Comparison of ENCODE assay signal across 26 cellular contexts in genomic region chr1:21569820-21570527, GRCh38.
"Had no signal": no experiment of that assay in that cellular context is flagged by ENCODE, and none has a peak within 500 bp of the region (broad histone marks: within the 10 kb centered on the region; RNA-seq: fewer than 3 reads in every experiment).

No MANE protein-coding gene starts in this region.

- ATAC-seq: activated T-cell treated with anti-CD3 and anti-CD28 coated beads, Interleukin-2, amount 50 U/mL, for 72 hours; left lung; natural killer cell; stimulated activated naive B cell treated with anti-CD40 and anti-IgM and Interleukin-4, amounts not matched to agents 10 μg/mL and 1 μg/mL and 100 μg/mL, for 72 hours; T-cell had no signal

- H3K27ac ChIP-seq: ascending aorta, brain microvascular endothelial cell, left lung, sigmoid colon, testis, vagina had no signal

- H3K4me1 Mint-ChIP-seq: natural killer cell, T-cell had no signal

- H3K4me3 Mint-ChIP-seq: activated T-cell treated with anti-CD3 and anti-CD28 coated beads, Interleukin-2, amount 50 U/mL, for 72 hours; mesothelial cell of epicardium; natural killer cell; stimulated activated naive B cell treated with anti-CD40 and anti-IgM and Interleukin-4, amounts not matched to agents 10 μg/mL and 1 μg/mL and 100 μg/mL, for 72 hours; T-cell; T-helper 2 cell treated with Interferon-gamma antibody and Interleukin-4, amounts not matched to agents 5 μg/mL and 100 μg/mL, for 36 hours; type B pancreatic cell had no signal

- H3K36me3 Mint-ChIP-seq: mesothelial cell of epicardium; natural killer cell; stimulated activated naive B cell treated with anti-CD40 and anti-IgM and Interleukin-4, amounts not matched to agents 10 μg/mL and 1 μg/mL and 100 μg/mL, for 72 hours; T-cell; type B pancreatic cell had no signal

- FAIRE-seq: keratinocyte had no signal

- H3K9me3 ChIP-seq: ascending aorta, left lung, sigmoid colon, testis, vagina had no signal

- H3K27ac Mint-ChIP-seq: activated T-cell treated with anti-CD3 and anti-CD28 coated beads, Interleukin-2, amount 50 U/mL, for 72 hours; mesothelial cell of epicardium; natural killer cell; stimulated activated naive B cell treated with anti-CD40 and anti-IgM and Interleukin-4, amounts not matched to agents 10 μg/mL and 1 μg/mL and 100 μg/mL, for 72 hours; T-cell; T-helper 2 cell treated with Interferon-gamma antibody and Interleukin-4, amounts not matched to agents 5 μg/mL and 100 μg/mL, for 36 hours; type B pancreatic cell had no signal

- H3K9me3 Mint-ChIP-seq: activated T-cell treated with anti-CD3 and anti-CD28 coated beads, Interleukin-2, amount 50 U/mL, for 72 hours; mesothelial cell of epicardium; natural killer cell; stimulated activated naive B cell treated with anti-CD40 and anti-IgM and Interleukin-4, amounts not matched to agents 10 μg/mL and 1 μg/mL and 100 μg/mL, for 72 hours; T-cell; T-helper 2 cell treated with Interferon-gamma antibody and Interleukin-4, amounts not matched to agents 5 μg/mL and 100 μg/mL, for 36 hours; type B pancreatic cell had no signal

- DNase-seq: activated CD4-positive, alpha-beta T cell treated with anti-CD3 and anti-CD28 coated beads, Interleukin-2, amount 50 U/mL, for 48 hours; activated effector memory CD4-positive, alpha-beta T cell treated with anti-CD3 and anti-CD28 coated beads, Interleukin-2, amount 50 U/mL, for 16 hours; activated naive CD4-positive, alpha-beta T cell treated with anti-CD3 and anti-CD28 coated beads, Interleukin-2, amount 50 U/mL, for 16 hours; activated T-cell treated with anti-CD3 and anti-CD28 coated beads, Interleukin-2, amount 50 U/mL, for 72 hours; brain microvascular endothelial cell; central memory CD4-positive, alpha-beta T cell; dermis blood vessel endothelial cell; effector CD8-positive, alpha-beta T cell; erythroblast; foreskin fibroblast; natural killer cell; nucleus accumbens; sigmoid colon; stimulated activated CD4-positive, alpha-beta T cell treated with anti-CD3 and anti-CD28 coated beads, Interleukin-15, amount 100 ng/mL, for 24 hours; stimulated activated CD8-positive, alpha-beta memory T cell treated with anti-CD3 and anti-CD28 coated beads, Interleukin-4, amount 100 ng/mL, for 48 hours; stimulated activated naive B cell treated with anti-CD40 and anti-IgM and Interleukin-4, amounts not matched to agents 10 μg/mL and 1 μg/mL and 100 μg/mL, for 72 hours; T-cell; testis had no signal

- H3K4me3 ChIP-seq: ascending aorta, left lung, sigmoid colon, smooth muscle cell, testis, vagina had no signal
